19 cellular contexts compared by ENCODE assay signal in the genomic region with DNA sequence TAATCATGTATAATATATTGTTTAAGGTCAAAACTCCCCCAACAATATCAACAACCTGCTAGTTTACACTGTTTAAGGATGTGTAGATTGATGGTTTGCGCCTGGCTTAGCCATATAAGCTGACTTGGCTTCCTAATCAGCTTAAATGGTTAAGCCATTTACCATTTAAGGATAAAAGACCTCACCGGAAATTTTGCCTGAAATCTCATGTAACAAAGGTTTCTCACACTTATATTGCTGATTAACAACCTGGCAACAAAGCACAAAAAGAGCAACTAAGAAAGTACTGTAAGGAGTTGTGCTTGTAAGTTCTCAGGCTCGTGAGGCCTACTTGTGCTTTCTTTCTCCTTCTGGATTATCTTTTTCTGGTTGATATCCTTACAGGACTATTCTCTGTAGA.
DNase-seq lines count a peak whose midpoint lies in the region; TF ChIP-seq lines count a peak whose summit lies in the region.
"Had no signal": no experiment of that assay in that cellular context is flagged by ENCODE, and none has a peak within 500 bp of the region (broad histone marks: within the 10 kb centered on the region; RNA-seq: fewer than 3 reads in every experiment).

No MANE protein-coding gene starts in this region.

- H3K79me2 ChIP-seq in neural progenitor cell (ENCODE audit: low read depth) = no peaks in the 10 kb centered on the region

- H3K9me3 Mint-ChIP-seq in neural progenitor cell (no peaks in the 10 kb centered on the region), MCF 10A (ENCODE audit: unreplicated experiment) (no peaks in the 10 kb centered on the region)

- H3K36me3 ChIP-seq in A673 (ENCODE audit: insufficient read depth, low read length, poor library complexity, severe bottlenecking) (no peaks in the 10 kb centered on the region), WERI-Rb-1 (no peaks in the 10 kb centered on the region), neural progenitor cell (no peaks in the 10 kb centered on the region)
- H3K36me3 ChIP-seq: BLaER1 treated with 17β-estradiol and CSF1 and Interleukin-3, amounts not matched to agents 10 nM and 100 nM had no signal

- H3K4me3 Mint-ChIP-seq in neural progenitor cell = no peak overlapping the region
- H3K4me3 Mint-ChIP-seq in MCF 10A (ENCODE audit: unreplicated experiment) = no peak overlapping the region
- H3K4me3 Mint-ChIP-seq: B cell; CD4-positive, CD25-positive, alpha-beta regulatory T cell; CD8-positive, alpha-beta memory T cell; GM23338; IgD-negative memory B cell had no signal

- no peak overlapping the region for H3K9ac ChIP-seq in neural progenitor cell
- H3K9ac ChIP-seq: BLaER1 treated with 17β-estradiol and CSF1 and Interleukin-3, amounts not matched to agents 10 nM and 100 nM had no signal

- CTCF ChIA-PET in A673 (lab: Charles Lee) (no interaction called here), MCF 10A (lab: Yijun Ruan, JAX) (interaction anchor here (1.2 kb wide), 1 partner anchor 9 kb away, joined by 3 read pairs; no protein-coding TSS in a partner anchor)

- DNase-seq in A673 (ENCODE audit: low spot score) = peak; percentile 3
- DNase-seq in NCI-H82 (lab: John Stamatoyannopoulos, UW) = peak; percentile 87
- DNase-seq in WERI-Rb-1 = peak; percentile 38
- peak; percentile 15 for DNase-seq in neural progenitor cell (ENCODE audit: low spot score)
- DNase-seq in MCF 10A (ENCODE audit: unreplicated experiment) = no peak
- DNase-seq in HK-2 (ENCODE audit: unreplicated experiment) = no peak
- DNase-seq in NCI-H526 treated with DMSO at 0.1 percent for 48 hours (lab: John Stamatoyannopoulos, UW) = no peak
- DNase-seq: 8988T; CD4-positive, CD25-positive, alpha-beta regulatory T cell; CD8-positive, alpha-beta memory T cell; COR-L47; DMS153; DMS79; GDM1; HCEC 1CT had no signal

- H3K4me2 ChIP-seq in neural progenitor cell = no peak overlapping the region
- H3K4me2 ChIP-seq: BLaER1 treated with 17β-estradiol and CSF1 and Interleukin-3, amounts not matched to agents 10 nM and 100 nM; GM23338 had no signal

- BruUV-seq in A673 (replicated peaks; lab: Mats Ljungman, UMichigan) (no TSS peak), MCF 10A (replicated peaks; lab: Mats Ljungman, UMichigan) (no TSS peak)

- H3K27me3 Mint-ChIP-seq in neural progenitor cell (ENCODE audit: insufficient read depth, low read depth) (no peaks in the 10 kb centered on the region), MCF 10A (ENCODE audit: insufficient read depth, unreplicated experiment) (no peaks in the 10 kb centered on the region)
- H3K27me3 Mint-ChIP-seq: B cell; CD4-positive, CD25-positive, alpha-beta regulatory T cell; CD8-positive, alpha-beta memory T cell; IgD-negative memory B cell had no signal

- H3K4me1 ChIP-seq in A673 (ENCODE audit: insufficient read depth, low read length, poor library complexity, severe bottlenecking) (no peaks in the 10 kb centered on the region), neural progenitor cell (no peaks in the 10 kb centered on the region)
- H3K4me1 ChIP-seq: BLaER1 treated with 17β-estradiol and CSF1 and Interleukin-3, amounts not matched to agents 10 nM and 100 nM had no signal

- intact Hi-C loops in A673 (cut with micrococcal nuclease; ENCODE audit: unreplicated experiment) (no loop called here), MCF 10A (cut with micrococcal nuclease) (no loop called here)

- POLR2A ChIA-PET in A673 (lab: Charles Lee; ENCODE audit: low non-redundant PET) (no interaction called here), MCF 10A (lab: Yijun Ruan, JAX) (no interaction called here)

- no peaks in the 10 kb centered on the region for H3K27me3 ChIP-seq in A673 (replicated peaks; ENCODE audit: insufficient read depth, low read depth, low read length, poor library complexity)
- no peaks in the 10 kb centered on the region for H3K27me3 ChIP-seq in WERI-Rb-1 (ENCODE audit: insufficient read depth, low read depth, severe bottlenecking)
- no peaks in the 10 kb centered on the region for H3K27me3 ChIP-seq in neural progenitor cell
- H3K27me3 ChIP-seq: BLaER1 treated with 17β-estradiol and CSF1 and Interleukin-3, amounts not matched to agents 10 nM and 100 nM had no signal

- H3F3A ChIP-seq in neural progenitor cell (ENCODE audit: low read depth) = no peaks in the 10 kb centered on the region

- H3K9me3 ChIP-seq in A673 (ENCODE audit: low read depth, low read length, poor library complexity, severe bottlenecking) (no peaks in the 10 kb centered on the region), WERI-Rb-1 (ENCODE audit: severe bottlenecking) (no peaks in the 10 kb centered on the region), neural progenitor cell (ENCODE audit: low read depth) (no peaks in the 10 kb centered on the region)
- H3K9me3 ChIP-seq: BLaER1 treated with 17β-estradiol and CSF1 and Interleukin-3, amounts not matched to agents 10 nM and 100 nM had no signal

- H3K36me3 Mint-ChIP-seq in neural progenitor cell (no peaks in the 10 kb centered on the region), MCF 10A (ENCODE audit: insufficient read depth, unreplicated experiment) (peaks cover 6% of the 10 kb centered on the region)
- H3K36me3 Mint-ChIP-seq: CD4-positive, CD25-positive, alpha-beta regulatory T cell; CD8-positive, alpha-beta memory T cell; IgD-negative memory B cell had no signal

- H2AFZ ChIP-seq in neural progenitor cell (replicated peaks) = no peak overlapping the region
- H2AFZ ChIP-seq: GM23338 had no signal

- H3K4me3 ChIP-seq in A673 (ENCODE audit: low read depth, low read length, poor library complexity, severe bottlenecking) (no peak overlapping the region), WERI-Rb-1 (ENCODE audit: low read depth, low read length) (no peak overlapping the region), neural progenitor cell (no peak overlapping the region)
- H3K4me3 ChIP-seq: BLaER1 treated with 17β-estradiol and CSF1 and Interleukin-3, amounts not matched to agents 10 nM and 100 nM; GM23338 had no signal

- no peaks in the 10 kb centered on the region for H4K20me1 ChIP-seq in neural progenitor cell (ENCODE audit: low read depth)
- H4K20me1 ChIP-seq: BLaER1 treated with 17β-estradiol and CSF1 and Interleukin-3, amounts not matched to agents 10 nM and 100 nM had no signal

- no peaks in the 10 kb centered on the region for H3K4me1 Mint-ChIP-seq in neural progenitor cell
- H3K4me1 Mint-ChIP-seq in MCF 10A (ENCODE audit: insufficient read depth, unreplicated experiment) = no peaks in the 10 kb centered on the region
- H3K4me1 Mint-ChIP-seq: B cell; CD4-positive, CD25-positive, alpha-beta regulatory T cell; CD8-positive, alpha-beta memory T cell; GM23338; IgD-negative memory B cell had no signal

- H3K27ac Mint-ChIP-seq in neural progenitor cell (no peak overlapping the region), MCF 10A (ENCODE audit: low read depth, unreplicated experiment) (no peak overlapping the region)
- H3K27ac Mint-ChIP-seq: B cell; CD4-positive, CD25-positive, alpha-beta regulatory T cell; CD8-positive, alpha-beta memory T cell; GM23338; IgD-negative memory B cell had no signal

- TF ChIP-seq CTCF in A673 (conservative IDR thresholded peaks at IDR 0.05; ENCODE audit: low read depth, low read length) = no peak
- TF ChIP-seq CTCF in WERI-Rb-1 (IDR thresholded peaks at IDR 0.05; ENCODE audit: low read depth, low read length) = no peak
- TF ChIP-seq CTCF in neural progenitor cell (IDR thresholded peaks at IDR 0.05) = no peak
- TF ChIP-seq CTCF in MCF 10A (IDR thresholded peaks at IDR 0.05; ENCODE audit: unreplicated experiment) = no peak

- H3K27ac ChIP-seq in A673 (ENCODE audit: low read depth, low read length, poor library complexity, severe bottlenecking) (no peak overlapping the region), WERI-Rb-1 (peak overlapping the region; percentile 28), neural progenitor cell (no peak overlapping the region)
- H3K27ac ChIP-seq: BLaER1 treated with 17β-estradiol and CSF1 and Interleukin-3, amounts not matched to agents 10 nM and 100 nM had no signal

Comparison
In these comparisons a context has a peak if more than half of its experiments do, and no peak if none do; other contexts are left out.
1. DNase-seq: peak in A673 (single experiment), NCI-H82 (single experiment), WERI-Rb-1 (single experiment) and neural progenitor cell (single experiment); none in MCF 10A (single experiment), HK-2 (single experiment) and NCI-H526 treated with DMSO at 0.1 percent for 48 hours (single experiment).